14 cellular contexts compared by ENCODE assay signal in the genomic region with DNA sequence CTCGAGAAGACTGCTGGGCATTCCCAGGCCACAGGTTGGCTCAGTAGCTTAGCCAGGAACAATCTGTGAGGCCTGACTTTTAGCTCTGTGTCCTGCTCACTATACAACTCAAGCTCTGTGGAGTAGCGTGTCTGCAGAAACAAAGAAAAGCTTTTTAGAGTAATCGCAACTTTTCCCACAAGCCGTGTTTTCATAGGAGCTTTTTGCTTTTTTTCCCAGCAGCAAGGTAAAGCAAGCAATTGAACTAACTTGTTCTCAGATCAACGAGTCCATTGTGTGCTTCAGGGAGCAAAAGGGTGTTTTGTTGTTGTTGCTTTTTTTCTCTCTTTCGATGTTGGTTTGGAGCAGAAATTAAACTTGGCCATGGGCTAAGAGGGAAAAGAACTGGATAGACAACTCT.
A peak's percentile ranks its signal among the peaks of the same experiment; 100 is the strongest.
DNase-seq lines count a peak whose midpoint lies in the region; ATAC-seq and TF ChIP-seq lines count a peak whose summit lies in the region.
"Had no signal": no experiment of that assay in that cellular context is flagged by ENCODE, and none has a peak within 500 bp of the region (broad histone marks: within the 10 kb centered on the region; RNA-seq: fewer than 3 reads in every experiment).

No MANE protein-coding gene starts in this region.

- H3K4me3 ChIP-seq in breast epithelium, result no peak overlapping the region
- H3K4me3 ChIP-seq in endodermal cell (ENCODE audit: low read length), result no peak overlapping the region
- no peak overlapping the region for H3K4me3 ChIP-seq in dorsolateral prefrontal cortex

- WGBS in endodermal cell (ENCODE audit: insufficient coverage in 1 of 2, insufficient read length in 1 of 2), 2 experiments, result 94 to 97% methylated on average over 4 to 6 of the region's 6 CpGs

- H3K27ac Mint-ChIP-seq in MCF 10A (ENCODE audit: low read depth, unreplicated experiment) (no peak overlapping the region), endodermal cell (peak overlapping the region; percentile 29)
- H3K27ac Mint-ChIP-seq in stimulated activated effector memory CD8-positive, alpha-beta T cell treated with anti-CD3 and anti-CD28 coated beads, Interleukin-12 subunit alpha, Interleukin-12 subunit beta, amount 100 ng/mL, for 72 hours, result peak overlapping the region; percentile 34
- H3K27ac Mint-ChIP-seq: CD14-positive monocyte; CD8-positive, alpha-beta T cell had no signal

- H3K36me3 ChIP-seq in breast epithelium (no peaks in the 10 kb centered on the region), endodermal cell (ENCODE audit: control insufficient read depth, insufficient read depth, low read length) (no peaks in the 10 kb centered on the region)

- H3K27ac ChIP-seq in breast epithelium (peak overlapping the region; percentile 23 to 48), endodermal cell (ENCODE audit: low read depth, low read length) (no peak overlapping the region), dorsolateral prefrontal cortex (no peak overlapping the region)
- H3K27ac ChIP-seq: 22Rv1 had no signal

- H3K4me3 Mint-ChIP-seq in MCF 10A (ENCODE audit: unreplicated experiment) (no peak overlapping the region), endodermal cell (no peak overlapping the region)
- H3K4me3 Mint-ChIP-seq in stimulated activated effector memory CD8-positive, alpha-beta T cell treated with anti-CD3 and anti-CD28 coated beads, Interleukin-12 subunit alpha, Interleukin-12 subunit beta, amount 100 ng/mL, for 72 hours, result no peak overlapping the region
- H3K4me3 Mint-ChIP-seq: CD14-positive monocyte; CD8-positive, alpha-beta T cell had no signal

- H3K4me1 ChIP-seq in breast epithelium (peaks cover 0 to under 1% of the 10 kb centered on the region in 2 donors), endodermal cell (ENCODE audit: control insufficient read depth, insufficient read depth, low read length) (no peaks in the 10 kb centered on the region)
- H3K4me1 ChIP-seq: Caco-2 had no signal

- H3K36me3 Mint-ChIP-seq in MCF 10A (ENCODE audit: insufficient read depth, unreplicated experiment) (no peaks in the 10 kb centered on the region), endodermal cell (ENCODE audit: low read depth) (peaks cover 35% of the 10 kb centered on the region)
- no peaks in the 10 kb centered on the region for H3K36me3 Mint-ChIP-seq in stimulated activated effector memory CD8-positive, alpha-beta T cell treated with anti-CD3 and anti-CD28 coated beads, Interleukin-12 subunit alpha, Interleukin-12 subunit beta, amount 100 ng/mL, for 72 hours
- H3K36me3 Mint-ChIP-seq: CD14-positive monocyte; CD8-positive, alpha-beta T cell had no signal

- no peak overlapping the region for H3K9ac ChIP-seq in endodermal cell (ENCODE audit: extremely low read depth, low read length, poor library complexity, severe bottlenecking)

- no peak for TF ChIP-seq CTCF in breast epithelium (IDR thresholded peaks at IDR 0.05)
- no peak for TF ChIP-seq CTCF in MCF 10A (IDR thresholded peaks at IDR 0.05; ENCODE audit: unreplicated experiment)
- TF ChIP-seq CTCF in endodermal cell (conservative IDR thresholded peaks at IDR 0.05), result no peak
- no peak for TF ChIP-seq CTCF in dorsolateral prefrontal cortex (IDR thresholded peaks at IDR 0.05 in 54 of 56, conservative IDR thresholded peaks at IDR 0.05 in 2 of 56; ENCODE audit: low read depth in 1 of 56, partially characterized antibody in 56 of 56)

- in situ Hi-C loops in SK-MEL-5 (cut with HindIII; ENCODE audit: low pct_unique_long_range_greater_than_20kb, low sequenced_read_pairs), result no loop called here

- H3K4me1 Mint-ChIP-seq in MCF 10A (ENCODE audit: insufficient read depth, unreplicated experiment), result no peaks in the 10 kb centered on the region
- peaks cover 17% of the 10 kb centered on the region for H3K4me1 Mint-ChIP-seq in endodermal cell
- peaks cover 24% of the 10 kb centered on the region for H3K4me1 Mint-ChIP-seq in stimulated activated effector memory CD8-positive, alpha-beta T cell treated with anti-CD3 and anti-CD28 coated beads, Interleukin-12 subunit alpha, Interleukin-12 subunit beta, amount 100 ng/mL, for 72 hours
- H3K4me1 Mint-ChIP-seq: CD14-positive monocyte had no signal

- CTCF ChIA-PET in MCF 10A (lab: Yijun Ruan, JAX), result no interaction called here

- ATAC-seq in stimulated activated effector memory CD8-positive, alpha-beta T cell treated with anti-CD3 and anti-CD28 coated beads, Interleukin-12 subunit alpha, Interleukin-12 subunit beta, amount 100 ng/mL, for 72 hours, result no peak
- ATAC-seq in HG03521 (IDR thresholded peaks at IDR 0.05; ENCODE audit: unreplicated experiment), result no peak
- ATAC-seq: CD8-positive, alpha-beta T cell; HCT116 had no signal

- POLR2A ChIA-PET in MCF 10A (lab: Yijun Ruan, JAX), result interaction anchor here (0.6 to 0.8 kb wide), 2 partner anchors 28 to 454 kb away, joined by 3 to 4 read pairs; no protein-coding TSS in a partner anchor

- H3K9me3 Mint-ChIP-seq in MCF 10A (ENCODE audit: unreplicated experiment), result no peaks in the 10 kb centered on the region
- H3K9me3 Mint-ChIP-seq in endodermal cell, result peaks cover 5% of the 10 kb centered on the region
- H3K9me3 Mint-ChIP-seq in stimulated activated effector memory CD8-positive, alpha-beta T cell treated with anti-CD3 and anti-CD28 coated beads, Interleukin-12 subunit alpha, Interleukin-12 subunit beta, amount 100 ng/mL, for 72 hours, result no peaks in the 10 kb centered on the region
- H3K9me3 Mint-ChIP-seq: CD14-positive monocyte; CD8-positive, alpha-beta T cell had no signal

- DNase-seq in breast epithelium (ENCODE audit: low spot score in 2 of 2), result no peak
- no peak for DNase-seq in MCF 10A (ENCODE audit: unreplicated experiment)
- peak; percentile 93 for DNase-seq in SK-MEL-5 (ENCODE audit: low read depth, low spot score)
- DNase-seq in endodermal cell, result peak; percentile 27
- DNase-seq in stimulated activated effector memory CD8-positive, alpha-beta T cell treated with anti-CD3 and anti-CD28 coated beads, Interleukin-12 subunit alpha, Interleukin-12 subunit beta, amount 100 ng/mL, for 72 hours (ENCODE audit: low spot score in 2 of 2), result no peak
- no peak for DNase-seq in dorsolateral prefrontal cortex
- DNase-seq in T-helper 9 cell, result no peak
- DNase-seq: Caco-2; CD8-positive, alpha-beta T cell; DMS53 had no signal

- BruUV-seq in MCF 10A (replicated peaks; lab: Mats Ljungman, UMichigan), result no TSS peak

- no peak for TF ChIP-seq POLR2A in breast epithelium (IDR thresholded peaks at IDR 0.05)

- H3K27me3 Mint-ChIP-seq in MCF 10A (ENCODE audit: insufficient read depth, unreplicated experiment), result peaks cover 8% of the 10 kb centered on the region
- H3K27me3 Mint-ChIP-seq in endodermal cell (ENCODE audit: insufficient read depth), result no peaks in the 10 kb centered on the region

- H3K9me3 ChIP-seq in breast epithelium (no peaks in the 10 kb centered on the region), endodermal cell (ENCODE audit: control insufficient read depth, low read length) (no peaks in the 10 kb centered on the region)
- H3K9me3 ChIP-seq: Caco-2 had no signal

- H3K27me3 ChIP-seq in breast epithelium (no peaks in the 10 kb centered on the region), endodermal cell (ENCODE audit: control insufficient read depth, insufficient read depth, low read length, poor library complexity, severe bottlenecking) (no peaks in the 10 kb centered on the region), dorsolateral prefrontal cortex (no peaks in the 10 kb centered on the region)

- intact Hi-C loops in breast epithelium (cut with DNase I; ENCODE audit: low total_unique reads), result no loop called here
- intact Hi-C loops in MCF 10A (cut with micrococcal nuclease), result no loop called here
- intact Hi-C loops in dorsolateral prefrontal cortex (cut with DNase I), result no loop called here

Comparison
In these comparisons a context has a peak if more than half of its experiments do, and no peak if none do; other contexts are left out.
1. DNase-seq: peak in SK-MEL-5 (single experiment) and endodermal cell (single experiment); none in breast epithelium (0 of 2), MCF 10A (single experiment), stimulated activated effector memory CD8-positive, alpha-beta T cell treated with anti-CD3 and anti-CD28 coated beads, Interleukin-12 subunit alpha, Interleukin-12 subunit beta, amount 100 ng/mL, for 72 hours (0 of 2), dorsolateral prefrontal cortex (0 of 10) and T-helper 9 cell (single experiment).
2. H3K27ac ChIP-seq: peak in breast epithelium (2 of 2); none in endodermal cell (single experiment) and dorsolateral prefrontal cortex (0 of 59).